Comparison of ENCODE assay signal across 14 cellular contexts in genomic region chr14:101131451-101131916, GRCh38.
DNase-seq lines count a peak whose midpoint lies in the region; ATAC-seq lines count a peak whose summit lies in the region.
"Had no signal": no experiment of that assay in that cellular context is flagged by ENCODE, and none has a peak within 500 bp of the region (broad histone marks: within the 10 kb centered on the region; RNA-seq: fewer than 3 reads in every experiment).

No MANE protein-coding gene starts in this region.

- ATAC-seq in sciatic nerve: no peak
- ATAC-seq: PC-3 had no signal

- intact Hi-C loops in sciatic nerve (cut with DNase I): no loop called here

- peak; percentile 42 for DNase-seq in activated CD8-positive, alpha-beta memory T cell treated with anti-CD3 and anti-CD28 coated beads for 24 hours
- DNase-seq in activated CD8-positive, alpha-beta memory T cell treated with anti-CD3 and anti-CD28 coated beads, Interleukin-2, amount 50 U/mL, for 4 hours: no peak
- DNase-seq in ELF-1 (ENCODE audit: low read depth, low spot score) (peak; percentile 72), islet precursor cell (peak; percentile 54), sciatic nerve (ENCODE audit: low spot score) (peak; percentile 34), mucosa of gallbladder (ENCODE audit: low spot score) (no peak), NCI-H82 (lab: John Stamatoyannopoulos, UW) (no peak), NCI-H524 (lab: John Stamatoyannopoulos, UW) (no peak)
- DNase-seq: Caco-2, DMS53, Karpas-422, NCI-H1105 treated with DMSO at 0.1 percent for 48 hours, NCI-H1694 treated with DMSO at 0.1 percent for 48 hours, PC-3 had no signal

Comparison
In these comparisons a context has a peak if more than half of its experiments do, and no peak if none do; other contexts are left out.
1. DNase-seq: peak in activated CD8-positive, alpha-beta memory T cell treated with anti-CD3 and anti-CD28 coated beads for 24 hours (single experiment), ELF-1 (single experiment), islet precursor cell (single experiment) and sciatic nerve (single experiment); none in activated CD8-positive, alpha-beta memory T cell treated with anti-CD3 and anti-CD28 coated beads, Interleukin-2, amount 50 U/mL, for 4 hours (single experiment), mucosa of gallbladder (single experiment), NCI-H82 (single experiment) and NCI-H524 (0 of 2).